Comparison of ENCODE assay signal across 8 cellular contexts in genomic region chr15:31215490-31216209, GRCh38.
A peak's percentile ranks its signal among the peaks of the same experiment; 100 is the strongest.
DNase-seq lines count a peak whose midpoint lies in the region; ATAC-seq and TF ChIP-seq lines count a peak whose summit lies in the region.

No MANE protein-coding gene starts in this region.

- H3K27me3 ChIP-seq in A673 (replicated peaks; ENCODE audit: insufficient read depth, low read depth, low read length, poor library complexity) (no peaks in the 10 kb centered on the region), left lung (no peaks in the 10 kb centered on the region)

- H3K4me3 ChIP-seq in A673 (ENCODE audit: low read depth, low read length, poor library complexity, severe bottlenecking): peak overlapping the region; percentile 57
- peak overlapping the region; percentile 60 to 62 for H3K4me3 ChIP-seq in left lung

- intact Hi-C loops in A673 (cut with micrococcal nuclease; ENCODE audit: unreplicated experiment) (loop anchor here (1.0 kb wide), 1 partner anchor 110 kb away; no protein-coding TSS in a partner anchor), left lung (cut with DNase I) (loop anchor here in 1 of 2 donors (10.0 kb wide), 1 partner anchor 219 kb away; no protein-coding TSS in a partner anchor)

- CTCF ChIA-PET in A673 (lab: Charles Lee): interaction anchor here (0.6 to 1.4 kb wide), 2 partner anchors 273 to 293 kb away, joined by 4 to 6 read pairs; no protein-coding TSS in a partner anchor

- H3K9me3 ChIP-seq in A673 (ENCODE audit: low read depth, low read length, poor library complexity, severe bottlenecking): no peaks in the 10 kb centered on the region
- H3K9me3 ChIP-seq in left lung: peaks cover 0 to 6% of the 10 kb centered on the region in 2 donors

- H3K4me1 ChIP-seq in A673 (ENCODE audit: insufficient read depth, low read length, poor library complexity, severe bottlenecking) (no peaks in the 10 kb centered on the region), left lung (peaks cover 7 to 63% of the 10 kb centered on the region in 2 donors)

- POLR2A ChIA-PET in A673 (lab: Charles Lee; ENCODE audit: low non-redundant PET): no interaction called here

- H3K36me3 ChIP-seq in A673 (ENCODE audit: insufficient read depth, low read length, poor library complexity, severe bottlenecking) (no peaks in the 10 kb centered on the region), left lung (no peaks in the 10 kb centered on the region)

- H3K27ac ChIP-seq in A673 (ENCODE audit: low read depth, low read length, poor library complexity, severe bottlenecking) (no peak overlapping the region), cingulate gyrus (ENCODE audit: low read depth, low read length) (peak overlapping the region; percentile 72), left lung (peak overlapping the region; percentile 98 to 100)

- peak; percentile 71 for ATAC-seq in GM18517 (IDR thresholded peaks at IDR 0.05; ENCODE audit: unreplicated experiment)
- peak; percentile 69 for ATAC-seq in HG03039 (IDR thresholded peaks at IDR 0.05; ENCODE audit: unreplicated experiment)
- ATAC-seq in left lung: peak; percentile 82

- BruUV-seq in A673 (replicated peaks; lab: Mats Ljungman, UMichigan): no TSS peak

- DNase-seq in A673 (ENCODE audit: low spot score): peak; percentile 74
- DNase-seq in NCI-H2227 (lab: John Stamatoyannopoulos, UW; ENCODE audit: unreplicated experiment): peak; percentile 73
- peak; percentile 89 for DNase-seq in activated CD4-positive, alpha-beta T cell treated with anti-CD3 and anti-CD28 coated beads for 48 hours
- DNase-seq in left lung: peak; percentile 90 to 98
- peak; percentile 89 for DNase-seq in stimulated activated CD4-positive, alpha-beta T cell treated with anti-CD3 and anti-CD28 coated beads, Interleukin-4, amount 100 ng/mL, for 1 hour

- peak; percentile 82 for TF ChIP-seq CTCF in A673 (conservative IDR thresholded peaks at IDR 0.05; ENCODE audit: low read depth, low read length)
- peak; percentile 73 to 92 for TF ChIP-seq CTCF in left lung (IDR thresholded peaks at IDR 0.05)
